ENCODE assay signal across 8 cellular contexts in the genomic region with DNA sequence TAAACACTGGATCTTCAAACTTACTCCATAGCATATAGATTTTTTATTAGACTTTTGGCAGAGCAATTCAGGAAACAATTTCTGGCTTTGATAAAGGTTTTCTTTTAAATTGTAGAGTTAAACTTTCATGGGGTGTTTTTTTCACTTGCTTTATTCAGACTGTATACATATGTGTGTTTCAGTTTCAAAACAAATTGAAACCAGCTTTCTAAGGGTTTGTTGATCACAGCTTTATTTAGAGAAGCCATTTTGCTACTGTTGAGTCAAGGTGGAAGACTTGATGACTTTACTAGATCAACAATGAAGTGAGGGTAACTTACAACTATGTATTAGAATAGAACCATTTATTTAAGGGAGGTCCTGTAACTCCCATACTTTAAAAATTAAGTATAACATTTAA. TPM values are rescaled to one million over a fixed set of nuclear protein-coding genes. Genes with fewer than 3 reads are reported as not detected.
A peak's percentile ranks its signal among the peaks of the same experiment; 100 is the strongest.
DNase-seq lines count a peak whose midpoint lies in the region; ATAC-seq and TF ChIP-seq lines count a peak whose summit lies in the region.

No MANE protein-coding gene starts in this region.

- POLR2A ChIA-PET in GM10248 (lab: Yijun Ruan, JAX), result interaction anchor here (0.8 to 1.0 kb wide), 3 partner anchors 19 to 105 kb away, joined by 3 to 6 read pairs (median 4); a partner anchor contains a TSS

- peak overlapping the region in 1 of 2 donors; percentile 87 for H3K9ac ChIP-seq in duodenal mucosa (ENCODE audit: low read depth in 1 of 2, low read length in 2 of 2)

- H3K36me3 ChIP-seq in duodenal mucosa (ENCODE audit: control insufficient read depth in 1 of 2, insufficient read depth in 2 of 2, low read length in 2 of 2) (peaks cover 0 to 2% of the 10 kb centered on the region in 2 donors), prostate gland (no peaks in the 10 kb centered on the region)

- TF ChIP-seq CTCF in GM10248 (IDR thresholded peaks at IDR 0.05; ENCODE audit: control extremely low read depth, extremely low read depth, low read depth, missing control alignments), result no peak
- TF ChIP-seq CTCF in prostate gland (IDR thresholded peaks at IDR 0.05), result no peak

- TF ChIP-seq POLR2A in prostate gland (IDR thresholded peaks at IDR 0.05), result no peak

- DNase-seq in GM10248 (ENCODE audit: extremely low spot score) (peak; percentile 63), AG08396 (ENCODE audit: low spot score) (no peak), prostate gland (ENCODE audit: low spot score) (no peak), NCI-H2227 (lab: John Stamatoyannopoulos, UW; ENCODE audit: unreplicated experiment) (no peak)
- DNase-seq in NK-92 treated with Interleukin-12 subunit alpha and Interleukin-12 subunit beta, amount 100 ng/mL, for 24 hours (lab: John Stamatoyannopoulos, UW), result no peak

- H3K4me3 ChIP-seq in duodenal mucosa (ENCODE audit: low read depth in 1 of 2, low read length in 2 of 2), result peak overlapping the region; percentile 72 to 93
- H3K4me3 ChIP-seq in prostate gland, result no peak overlapping the region

- H3K27me3 ChIP-seq in duodenal mucosa (ENCODE audit: control insufficient read depth in 1 of 2, insufficient read depth in 2 of 2, low read length in 2 of 2), result no peaks in the 10 kb centered on the region
- no peaks in the 10 kb centered on the region for H3K27me3 ChIP-seq in prostate gland (replicated peaks; ENCODE audit: insufficient read depth)

- intact Hi-C loops in prostate gland (cut with DNase I), result no loop called here

- no peak overlapping the region for H3K27ac ChIP-seq in duodenal mucosa (ENCODE audit: low read depth, low read length)
- H3K27ac ChIP-seq in prostate gland, result no peak overlapping the region

- CTCF ChIA-PET in GM10248 (lab: Yijun Ruan, JAX), result interaction anchor here (1.1 to 4.4 kb wide), 6 partner anchors 15 to 35 kb away, joined by 3 to 18 read pairs (median 5); no protein-coding TSS in a partner anchor

- no peaks in the 10 kb centered on the region for H3K9me3 ChIP-seq in duodenal mucosa (ENCODE audit: control insufficient read depth in 1 of 2, low read length in 2 of 2)
- no peaks in the 10 kb centered on the region for H3K9me3 ChIP-seq in prostate gland

- ATAC-seq in GM19467 (IDR thresholded peaks at IDR 0.05; ENCODE audit: unreplicated experiment) (peak; percentile 38), HG03342 (IDR thresholded peaks at IDR 0.05; ENCODE audit: unreplicated experiment) (peak; percentile 56)

- H3K4me1 ChIP-seq in duodenal mucosa (ENCODE audit: control insufficient read depth in 1 of 2, insufficient read depth in 2 of 2, low read length in 2 of 2) (peaks cover 27 to 29% of the 10 kb centered on the region in 2 donors), prostate gland (replicated peaks) (peaks cover 8% of the 10 kb centered on the region)

RNA-seq across cellular contexts. Expression of a gene that starts 6.2 kb away (rescaled TPM):
- total RNA-seq in prostate gland, result 10 to 100 TPM; 77.8 to 92.1 TPM

Comparison
In these comparisons a context has a peak if more than half of its experiments do, and no peak if none do; other contexts are left out.
1. H3K4me3 ChIP-seq: peak in duodenal mucosa (2 of 2); none in prostate gland (0 of 2).